12 cellular contexts compared by ENCODE assay signal in the genomic region with DNA sequence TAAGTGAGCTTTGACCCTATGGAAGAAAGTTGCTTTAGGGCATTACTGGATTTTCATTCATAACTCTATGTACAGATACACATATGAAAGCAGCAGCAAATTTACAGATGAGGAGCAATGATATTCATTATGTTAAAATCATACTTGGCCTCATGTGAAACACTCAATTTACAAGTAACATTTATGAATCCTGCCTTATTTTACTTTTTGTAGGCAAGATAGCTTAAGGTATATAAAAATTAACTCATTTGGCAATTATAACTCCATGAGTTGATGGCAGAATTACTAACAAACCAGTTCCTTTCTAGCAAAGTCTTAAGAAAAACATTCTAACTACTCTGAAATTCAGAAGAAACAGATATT. TPM values are rescaled to one million over a fixed set of nuclear protein-coding genes. Genes with fewer than 3 reads are reported as not detected.
DNase-seq lines count a peak whose midpoint lies in the region; ATAC-seq, FAIRE-seq and TF ChIP-seq lines count a peak whose summit lies in the region.
"Had no signal": no experiment of that assay in that cellular context is flagged by ENCODE, and none has a peak within 500 bp of the region (broad histone marks: within the 10 kb centered on the region; RNA-seq: fewer than 3 reads in every experiment).

No MANE protein-coding gene starts in this region.

- no peak for TF ChIP-seq RAD21 in A549 (conservative IDR thresholded peaks at IDR 0.05 in 1 of 2, IDR thresholded peaks at IDR 0.05 in 1 of 2)

- H3K27me3 ChIP-seq in DND-41 (ENCODE audit: insufficient read depth, low read length, poor library complexity), result no peaks in the 10 kb centered on the region
- H3K27me3 ChIP-seq in keratinocyte (ENCODE audit: control insufficient read depth, extremely low read depth, insufficient read depth, low read length), result no peaks in the 10 kb centered on the region

- H3K4me1 Mint-ChIP-seq in activated naive CD8-positive, alpha-beta T cell treated with anti-CD3 and anti-CD28 coated beads, Interleukin-2, amount 10 ng/mL, durations not matched to agents 7 days and 5 days, result peaks cover 33% of the 10 kb centered on the region

- peaks cover 24% of the 10 kb centered on the region; the same call in 1 of the 2 replicates for H3K36me3 ChIP-seq in DND-41 (ENCODE audit: insufficient read depth, low read length)
- H3K36me3 ChIP-seq in keratinocyte (ENCODE audit: control insufficient read depth in 2 of 2, extremely low read depth in 1 of 2, insufficient read depth in 2 of 2, low read length in 2 of 2), result peaks cover 0 to 1% of the 10 kb centered on the region in 2 experiments

- peak overlapping the region; percentile 59 for H3K4me2 ChIP-seq in A549
- H3K4me2 ChIP-seq in DND-41 (ENCODE audit: insufficient read depth, low read length), result no peak overlapping the region
- H3K4me2 ChIP-seq in keratinocyte (ENCODE audit: control insufficient read depth, extremely low read depth, insufficient read depth, low read depth, low read length), result no peak overlapping the region

- H3K4me1 ChIP-seq in A549, result peaks cover 47% of the 10 kb centered on the region
- peaks cover 21% of the 10 kb centered on the region for H3K4me1 ChIP-seq in DND-41 (ENCODE audit: insufficient read depth, low read length)
- peaks cover 15% of the 10 kb centered on the region for H3K4me1 ChIP-seq in keratinocyte (ENCODE audit: control insufficient read depth, extremely low read depth, insufficient read depth, low read length)

- no peak for TF ChIP-seq EP300 in A549 (IDR thresholded peaks at IDR 0.05)

- peak overlapping the region; percentile 9; the same call in 1 of the 3 replicates for H3K4me3 ChIP-seq in A549
- no peak overlapping the region for H3K4me3 ChIP-seq in DND-41 (ENCODE audit: low read depth in 1 of 2, low read length in 2 of 2)
- no peak overlapping the region for H3K4me3 ChIP-seq in keratinocyte (ENCODE audit: control insufficient read depth in 2 of 3, extremely low read depth in 1 of 3, insufficient read depth in 2 of 3, low read depth in 1 of 3, low read length in 3 of 3)

- H2AFZ ChIP-seq in DND-41 (ENCODE audit: low read depth, low read length) (no peak overlapping the region), keratinocyte (ENCODE audit: control insufficient read depth, low read length) (no peak overlapping the region)

- peaks cover 1% of the 10 kb centered on the region for H3K9me3 Mint-ChIP-seq in activated naive CD8-positive, alpha-beta T cell treated with anti-CD3 and anti-CD28 coated beads, Interleukin-2, amount 10 ng/mL, durations not matched to agents 7 days and 5 days
- H3K9me3 Mint-ChIP-seq: CD14-positive monocyte, immature natural killer cell had no signal

- no peak for ATAC-seq in A549
- no peak for ATAC-seq in DND-41 (ENCODE audit: insufficient read depth, low read depth)
- ATAC-seq in activated naive CD8-positive, alpha-beta T cell treated with anti-CD3 and anti-CD28 coated beads, Interleukin-2, amount 10 ng/mL, durations not matched to agents 7 days and 5 days (ENCODE audit: low read depth), result no peak

- CTCF ChIA-PET in A549 (lab: Yijun Ruan, JAX), result no interaction called here

- no peaks in the 10 kb centered on the region for H4K20me1 ChIP-seq in DND-41 (ENCODE audit: insufficient read depth, low read length)
- H4K20me1 ChIP-seq in keratinocyte (ENCODE audit: control insufficient read depth, extremely low read depth, insufficient read depth, low read length), result no peaks in the 10 kb centered on the region

- no peak overlapping the region for H3K9ac ChIP-seq in DND-41 (ENCODE audit: low read depth, low read length)
- no peak overlapping the region for H3K9ac ChIP-seq in keratinocyte (ENCODE audit: control insufficient read depth, extremely low read depth, insufficient read depth, low read length)

- H3K27ac ChIP-seq in A549 (peak overlapping the region; percentile 22 to 70; a peak in 3 of 6 replicates), DND-41 (ENCODE audit: low read length) (peak overlapping the region; percentile 42; the same call in 1 of the 2 replicates), keratinocyte (ENCODE audit: control insufficient read depth, insufficient read depth, low read length) (peak overlapping the region; percentile 58)

- H3K36me3 Mint-ChIP-seq in activated naive CD8-positive, alpha-beta T cell treated with anti-CD3 and anti-CD28 coated beads, Interleukin-2, amount 10 ng/mL, durations not matched to agents 7 days and 5 days, result peaks cover 21% of the 10 kb centered on the region

- dilution Hi-C loops in keratinocyte (cut with MboI; ENCODE audit: extremely low pct_ligation_motif_present, low sequenced_read_pairs), result no loop called here

- POLR2A ChIA-PET in A549 (lab: Yijun Ruan, JAX), result no interaction called here
- POLR2A ChIA-PET in activated naive CD8-positive, alpha-beta T cell treated with anti-CD3 and anti-CD28 coated beads, Interleukin-2, amount 10 ng/mL, durations not matched to agents 7 days and 5 days (lab: Charles Lee), result no interaction called here

- no peak for DNase-seq in A549 (ENCODE audit: low read depth in 1 of 2, low spot score in 1 of 2)
- DNase-seq in DND-41, result no peak
- no peak for DNase-seq in activated naive CD8-positive, alpha-beta T cell treated with anti-CD3 and anti-CD28 coated beads, Interleukin-2, amount 10 ng/mL, durations not matched to agents 7 days and 5 days
- DNase-seq in keratinocyte (ENCODE audit: low read depth, low spot score), result no peak
- DNase-seq in 8988T, result no peak
- no peak for DNase-seq in NCI-H2107 (lab: John Stamatoyannopoulos, UW)
- DNase-seq in NCI-H446 treated with DMSO at 0.1 percent for 48 hours (lab: John Stamatoyannopoulos, UW), result no peak
- DNase-seq in DMS53 treated with DMSO at 0.1 percent for 48 hours (lab: John Stamatoyannopoulos, UW; ENCODE audit: unreplicated experiment), result no peak
- DNase-seq: immature natural killer cell; stimulated activated CD4-positive, alpha-beta T cell treated with anti-CD3 and anti-CD28 coated beads, Interleukin-2, amount 100 ng/mL, for 24 hours had no signal

- H3K79me2 ChIP-seq in DND-41 (ENCODE audit: insufficient read depth, low read length) (no peaks in the 10 kb centered on the region), keratinocyte (ENCODE audit: control insufficient read depth, insufficient read depth, low read length) (no peaks in the 10 kb centered on the region)

- H3K27me3 Mint-ChIP-seq in activated naive CD8-positive, alpha-beta T cell treated with anti-CD3 and anti-CD28 coated beads, Interleukin-2, amount 10 ng/mL, durations not matched to agents 7 days and 5 days, result no peaks in the 10 kb centered on the region

- H3K9me3 ChIP-seq in A549, result no peaks in the 10 kb centered on the region
- H3K9me3 ChIP-seq in DND-41 (ENCODE audit: insufficient read depth, low read length, severe bottlenecking), result no peaks in the 10 kb centered on the region
- no peaks in the 10 kb centered on the region for H3K9me3 ChIP-seq in keratinocyte (ENCODE audit: control insufficient read depth, low read depth, low read length)

- FAIRE-seq in A549 (lab: Jason Lieb, UNC) (no peak), keratinocyte (lab: Jason Lieb, UNC) (no peak)
- FAIRE-seq: G401.6 had no signal

- peak overlapping the region; percentile 83 for H3K27ac Mint-ChIP-seq in activated naive CD8-positive, alpha-beta T cell treated with anti-CD3 and anti-CD28 coated beads, Interleukin-2, amount 10 ng/mL, durations not matched to agents 7 days and 5 days
- H3K27ac Mint-ChIP-seq: immature natural killer cell had no signal

- TF ChIP-seq POLR2A in A549 (IDR thresholded peaks at IDR 0.05; ENCODE audit: low read length), result no peak

- TF ChIP-seq CTCF in A549 (IDR thresholded peaks at IDR 0.05), result no peak
- TF ChIP-seq CTCF in DND-41 (IDR thresholded peaks at IDR 0.05; ENCODE audit: borderline replicate concordance, extremely low read depth, low read length, poor library complexity, severe bottlenecking), result no peak
- no peak for TF ChIP-seq CTCF in keratinocyte (optimal IDR thresholded peaks at IDR 0.05 in 1 of 3, IDR thresholded peaks at IDR 0.05 in 1 of 3, conservative IDR thresholded peaks at IDR 0.05 in 1 of 3; ENCODE audit: extremely low read depth in 1 of 3, insufficient read depth in 2 of 3, low read length in 3 of 3)

- H3K9me1 ChIP-seq in keratinocyte (ENCODE audit: control insufficient read depth, extremely low read depth, insufficient read depth, low read length), result no peaks in the 10 kb centered on the region

- peak overlapping the region; percentile 65 for H3K4me3 Mint-ChIP-seq in activated naive CD8-positive, alpha-beta T cell treated with anti-CD3 and anti-CD28 coated beads, Interleukin-2, amount 10 ng/mL, durations not matched to agents 7 days and 5 days
- H3K4me3 Mint-ChIP-seq: CD14-positive monocyte, immature natural killer cell had no signal

TF ChIP-seq in A549, 52 proteins besides CTCF, POLR2A, EP300 and RAD21 (continues in another document):
- no peak for TF ChIP-seq FOSB (CRISPR knock-in tag; IDR thresholded peaks at IDR 0.05)
- no peak for TF ChIP-seq SREBF2 (IDR thresholded peaks at IDR 0.05)
- no peak for TF ChIP-seq NPAS2 (CRISPR knock-in tag; IDR thresholded peaks at IDR 0.05; ENCODE audit: borderline replicate concordance)
- no peak for TF ChIP-seq RCOR1 (IDR thresholded peaks at IDR 0.05; ENCODE audit: low read depth, low read length)
- TF ChIP-seq, protein P1, sequence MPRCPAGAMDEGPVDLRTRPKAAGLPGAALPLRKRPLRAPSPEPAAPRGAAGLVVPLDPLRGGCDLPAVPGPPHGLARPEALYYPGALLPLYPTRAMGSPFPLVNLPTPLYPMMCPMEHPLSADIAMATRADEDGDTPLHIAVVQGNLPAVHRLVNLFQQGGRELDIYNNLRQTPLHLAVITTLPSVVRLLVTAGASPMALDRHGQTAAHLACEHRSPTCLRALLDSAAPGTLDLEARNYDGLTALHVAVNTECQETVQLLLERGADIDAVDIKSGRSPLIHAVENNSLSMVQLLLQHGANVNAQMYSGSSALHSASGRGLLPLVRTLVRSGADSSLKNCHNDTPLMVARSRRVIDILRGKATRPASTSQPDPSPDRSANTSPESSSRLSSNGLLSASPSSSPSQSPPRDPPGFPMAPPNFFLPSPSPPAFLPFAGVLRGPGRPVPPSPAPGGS (IDR thresholded peaks at IDR 0.05), result no peak

RNA-seq across cellular contexts. Expression of a gene that starts 57.2 kb away (rescaled TPM):
- polyA plus RNA-seq in A549 (2011; rRNA removed) (not detected in 2 replicates), A549 (2017; fragmentation: RNase III; extraction: RNeasy Plus Mini Kit Qiagen cat#74134 plus additional on column Dnase treatment) (not detected in 3 replicates), keratinocyte (not detected in 3 replicates)
- polyA plus RNA-seq in A549 (2012; cell fraction: cytosol; rRNA removed), result not detected in 2 replicates
- not detected in 2 replicates for polyA plus RNA-seq in A549 (2012; cell fraction: nucleus; rRNA removed)
- polyA minus RNA-seq in A549 (2011; rRNA and poly(A)+ RNA removed), result not detected in 2 replicates
- total RNA-seq in activated naive CD8-positive, alpha-beta T cell treated with anti-CD3 and anti-CD28 coated beads, Interleukin-2, amount 10 ng/mL, durations not matched to agents 7 days and 5 days, result 10 to 100 TPM; 11.8 to 15.0 TPM
- polyA plus RNA-seq in keratinocyte (2011; ENCODE audit: low read depth), result not detected
- polyA plus RNA-seq in keratinocyte (2011; cell fraction: cytosol; rRNA removed), result not detected in 2 replicates
- not detected in 2 replicates for polyA plus RNA-seq in keratinocyte (2011; cell fraction: nucleus; rRNA removed)
- not detected in 2 replicates for polyA plus RNA-seq in keratinocyte (2012; ENCODE audit: low replicate concordance)
- polyA minus RNA-seq in keratinocyte, result not detected in 3 replicates
- polyA minus RNA-seq in keratinocyte (2011; cell fraction: cytosol; rRNA and poly(A)+ RNA removed), result not detected
- not detected in 2 replicates for polyA minus RNA-seq in keratinocyte (2011; cell fraction: nucleus; rRNA and poly(A)+ RNA removed)
- polyA plus RNA-seq: CD14-positive monocyte had no signal
